In genomic region chr6:161748535-161749386, GRCh38 we compare ENCODE assay signal across 8 cellular contexts.
DNase-seq lines count a peak whose midpoint lies in the region; ATAC-seq and TF ChIP-seq lines count a peak whose summit lies in the region.

No MANE protein-coding gene starts in this region.

- no peaks in the 10 kb centered on the region for H3K36me3 ChIP-seq in H7 (replicated peaks; ENCODE audit: control insufficient read depth, insufficient read depth, low read length)
- no peaks in the 10 kb centered on the region for H3K36me3 ChIP-seq in right atrium auricular region

- in situ Hi-C loops in SK-MEL-5 (cut with HindIII; ENCODE audit: low pct_unique_long_range_greater_than_20kb, low sequenced_read_pairs), result no loop called here

- H3K27me3 Mint-ChIP-seq in CD14-positive monocyte (ENCODE audit: low read depth in 3 of 3), result peaks cover under 1 to 5% (median 2%) of the 10 kb centered on the region in 3 donors

- H3K4me3 Mint-ChIP-seq in CD14-positive monocyte, result no peak overlapping the region

- H3K4me1 Mint-ChIP-seq in CD14-positive monocyte, result no peaks in the 10 kb centered on the region

- intact Hi-C loops in CD14-positive monocyte (cut with micrococcal nuclease), result no loop called here

- no peak for ATAC-seq in esophagus mucosa

- TF ChIP-seq CTCF in CD14-positive monocyte (IDR thresholded peaks at IDR 0.05) (peak; percentile 37), right atrium auricular region (IDR thresholded peaks at IDR 0.05) (peak; percentile 36 to 58)

- H3K4me1 ChIP-seq in right atrium auricular region, result no peaks in the 10 kb centered on the region

- no peaks in the 10 kb centered on the region for H3K27me3 ChIP-seq in H7 (ENCODE audit: control insufficient read depth, insufficient read depth, low read length)
- H3K27me3 ChIP-seq in right atrium auricular region, result no peaks in the 10 kb centered on the region

- no peaks in the 10 kb centered on the region for H3K36me3 Mint-ChIP-seq in CD14-positive monocyte

- DNase-seq in CD14-positive monocyte (ENCODE audit: low spot score), result no peak
- DNase-seq in H7, result peak; percentile 78
- DNase-seq in SK-MEL-5 (ENCODE audit: low read depth, low spot score), result peak; percentile 71
- no peak for DNase-seq in right atrium auricular region (ENCODE audit: low spot score)
- peak; percentile 15 to 35 for DNase-seq in stimulated activated CD4-positive, alpha-beta T cell treated with anti-CD3 and anti-CD28 coated beads, Interleukin-2, amount 100 ng/mL, for 48 hours
- DNase-seq in cerebellar nuclear complex (lab: John Stamatoyannopoulos, UW), result no peak
- DNase-seq in MV-4-11 (lab: John Stamatoyannopoulos, UW), result no peak

- H3K27ac ChIP-seq in right atrium auricular region, result no peak overlapping the region

- H3K4me3 ChIP-seq in H7 (ENCODE audit: insufficient read depth, low read depth, low read length), result no peak overlapping the region
- H3K4me3 ChIP-seq in right atrium auricular region, result no peak overlapping the region

- H3K9me3 ChIP-seq in right atrium auricular region, result no peaks in the 10 kb centered on the region

- no peak overlapping the region for H3K27ac Mint-ChIP-seq in CD14-positive monocyte

- H3K9me3 Mint-ChIP-seq in CD14-positive monocyte, result peaks cover 0 to 4% (median 1%) of the 10 kb centered on the region in 7 donors

Comparison
In these comparisons a context has a peak if more than half of its experiments do, and no peak if none do; other contexts are left out.
1. DNase-seq: peak in H7 (single experiment), SK-MEL-5 (single experiment) and stimulated activated CD4-positive, alpha-beta T cell treated with anti-CD3 and anti-CD28 coated beads, Interleukin-2, amount 100 ng/mL, for 48 hours (2 of 2); none in CD14-positive monocyte (single experiment), right atrium auricular region (single experiment), cerebellar nuclear complex (0 of 2) and MV-4-11 (single experiment).